Comparison of ENCODE assay signal across 15 cellular contexts in genomic region chrX:40156472-40157227, GRCh38. TPM values are rescaled to one million over a fixed set of nuclear protein-coding genes. Genes with fewer than 3 reads are reported as not detected.
DNase-seq lines count a peak whose midpoint lies in the region; ATAC-seq and TF ChIP-seq lines count a peak whose summit lies in the region.
"Had no signal": no experiment of that assay in that cellular context is flagged by ENCODE, and none has a peak within 500 bp of the region (broad histone marks: within the 10 kb centered on the region; RNA-seq: fewer than 3 reads in every experiment).

No MANE protein-coding gene starts in this region.

- H3K36me3 Mint-ChIP-seq in CD14-positive monocyte = no peaks in the 10 kb centered on the region
- H3K36me3 Mint-ChIP-seq: activated CD8-positive, alpha-beta memory T cell treated with anti-CD3 and anti-CD28 coated beads, Interleukin-2, amount 10 ng/mL, durations not matched to agents 7 days and 5 days had no signal

- peaks cover 0 to 32% (median 7%) of the 10 kb centered on the region in 7 donors for H3K9me3 Mint-ChIP-seq in CD14-positive monocyte
- H3K9me3 Mint-ChIP-seq: activated naive CD8-positive, alpha-beta T cell treated with anti-CD3 and anti-CD28 coated beads, Interleukin-2, amount 50 U/mL, for 24 hours had no signal

- intact Hi-C loops in ovary (cut with DNase I) = loop anchor here (5.0 to 10.0 kb wide), 4 partner anchors 142 to 432 kb away; no protein-coding TSS in a partner anchor
- intact Hi-C loops in CD14-positive monocyte (cut with micrococcal nuclease) = loop anchor here in 1 of 2 donors (5.0 kb wide), 2 partner anchors 59 to 144 kb away; partner anchors contain the start of gene BCOR

- H3K4me3 ChIP-seq in NT2/D1 (ENCODE audit: insufficient read length, low read depth) (peak overlapping the region; percentile 28), iPS-11a (ENCODE audit: low read depth, low read length) (peak overlapping the region; percentile 51), ovary (no peak overlapping the region)

- H3K27me3 Mint-ChIP-seq in CD14-positive monocyte (ENCODE audit: low read depth in 3 of 3) = peaks cover 0 to 74% (median 12%) of the 10 kb centered on the region in 3 donors
- H3K27me3 Mint-ChIP-seq: activated CD8-positive, alpha-beta memory T cell treated with anti-CD3 and anti-CD28 coated beads, Interleukin-2, amount 10 ng/mL, durations not matched to agents 7 days and 5 days; activated naive CD8-positive, alpha-beta T cell treated with anti-CD3 and anti-CD28 coated beads, Interleukin-2, amount 50 U/mL, for 24 hours had no signal

- H3K4me1 Mint-ChIP-seq in CD14-positive monocyte = peaks cover 27% of the 10 kb centered on the region

- TF ChIP-seq CTCF in ovary (IDR thresholded peaks at IDR 0.05) (no peak), CD14-positive monocyte (IDR thresholded peaks at IDR 0.05) (no peak)

- peak overlapping the region in 1 of 2 donors; percentile 86 for H3K27ac ChIP-seq in ovary
- H3K27ac ChIP-seq: KMS-11 had no signal

- H3K9me3 ChIP-seq in NT2/D1 (ENCODE audit: insufficient read depth, low read length) (no peaks in the 10 kb centered on the region), ovary (no peaks in the 10 kb centered on the region)
- H3K9me3 ChIP-seq: HAP-1, upper lobe of right lung had no signal

- H3K9ac ChIP-seq in NT2/D1 (ENCODE audit: insufficient read length, low read depth) = peak overlapping the region; percentile 85
- H3K9ac ChIP-seq: KMS-11 had no signal

- no peak overlapping the region for H3K27ac Mint-ChIP-seq in CD14-positive monocyte
- H3K27ac Mint-ChIP-seq: activated CD8-positive, alpha-beta memory T cell treated with anti-CD3 and anti-CD28 coated beads, Interleukin-2, amount 10 ng/mL, durations not matched to agents 7 days and 5 days; activated naive CD8-positive, alpha-beta T cell treated with anti-CD3 and anti-CD28 coated beads, Interleukin-2, amount 50 U/mL, for 24 hours had no signal

- 50 to 66% (median 51%) methylated on average over 38 to 41 of the region's 41 CpGs for WGBS in ovary, 3 donors

- H3K27me3 ChIP-seq in NT2/D1 (ENCODE audit: insufficient read depth, insufficient read length) (peaks cover 29% of the 10 kb centered on the region), ovary (no peaks in the 10 kb centered on the region)
- H3K27me3 ChIP-seq: upper lobe of right lung had no signal

- no peak for TF ChIP-seq EP300 in ovary (IDR thresholded peaks at IDR 0.05)

- H3K4me1 ChIP-seq in NT2/D1 (ENCODE audit: insufficient read depth, insufficient read length) (no peaks in the 10 kb centered on the region), ovary (ENCODE audit: insufficient read depth) (no peaks in the 10 kb centered on the region)

- no peak for ATAC-seq in HG02884 (IDR thresholded peaks at IDR 0.05; ENCODE audit: unreplicated experiment)
- ATAC-seq: activated CD8-positive, alpha-beta memory T cell treated with anti-CD3 and anti-CD28 coated beads, Interleukin-2, amount 10 ng/mL, durations not matched to agents 7 days and 5 days; activated naive CD8-positive, alpha-beta T cell treated with anti-CD3 and anti-CD28 coated beads, Interleukin-2, amount 50 U/mL, for 24 hours; upper lobe of right lung had no signal

- DNase-seq in NCI-H526 (lab: John Stamatoyannopoulos, UW) (peak; percentile 44 to 81), NCI-H526 treated with DMSO at 0.1 percent for 48 hours (lab: John Stamatoyannopoulos, UW) (no peak), NT2/D1 (ENCODE audit: low read depth, low spot score) (no peak), ovary (peak in 3 of 5 donors; percentile 29 to 48 (median 47)), NCI-H446 (lab: John Stamatoyannopoulos, UW) (no peak), CD14-positive monocyte (ENCODE audit: low spot score) (no peak)
- DNase-seq: activated CD8-positive, alpha-beta memory T cell treated with anti-CD3 and anti-CD28 coated beads, Interleukin-2, amount 10 ng/mL, durations not matched to agents 7 days and 5 days; activated naive CD8-positive, alpha-beta T cell treated with anti-CD3 and anti-CD28 coated beads, Interleukin-2, amount 50 U/mL, for 24 hours; NCI-H187 treated with DMSO at 0.1 percent for 48 hours; T-helper 9 cell; upper lobe of right lung had no signal

- TF ChIP-seq POLR2A in ovary (IDR thresholded peaks at IDR 0.05) = no peak

- no peaks in the 10 kb centered on the region for H3K36me3 ChIP-seq in NT2/D1 (ENCODE audit: insufficient read depth, insufficient read length, low read length)
- no peaks in the 10 kb centered on the region for H3K36me3 ChIP-seq in ovary
- H3K36me3 ChIP-seq: HAP-1, upper lobe of right lung had no signal

- no peak overlapping the region for H3K4me3 Mint-ChIP-seq in CD14-positive monocyte

RNA-seq across cellular contexts. Expression of gene BCOR, which starts 58.9 kb away (rescaled TPM):
- 10 to 100 TPM; 25.0 to 57.2 (median 43.2) TPM for total RNA-seq in ovary
- 10 to 100 TPM; 17.7 to 22.0 TPM for polyA plus RNA-seq in ovary
- polyA plus RNA-seq in CD14-positive monocyte = 1 to 10 TPM; 1.1 to 2.6 TPM

Comparison
In these comparisons a context has a peak if more than half of its experiments do, and no peak if none do; other contexts are left out.
1. DNase-seq: peak in NCI-H526 (2 of 2) and ovary (3 of 5); none in NCI-H526 treated with DMSO at 0.1 percent for 48 hours (single experiment), NT2/D1 (single experiment), NCI-H446 (0 of 2) and CD14-positive monocyte (single experiment).
2. RNA of gene BCOR, which starts 58.9 kb away (polyA plus RNA-seq): 17.7 to 22.0 TPM in ovary; 1.1 to 2.6 TPM in CD14-positive monocyte; every median in the first group is over 4 times any median in the second.